In the genomic region with DNA sequence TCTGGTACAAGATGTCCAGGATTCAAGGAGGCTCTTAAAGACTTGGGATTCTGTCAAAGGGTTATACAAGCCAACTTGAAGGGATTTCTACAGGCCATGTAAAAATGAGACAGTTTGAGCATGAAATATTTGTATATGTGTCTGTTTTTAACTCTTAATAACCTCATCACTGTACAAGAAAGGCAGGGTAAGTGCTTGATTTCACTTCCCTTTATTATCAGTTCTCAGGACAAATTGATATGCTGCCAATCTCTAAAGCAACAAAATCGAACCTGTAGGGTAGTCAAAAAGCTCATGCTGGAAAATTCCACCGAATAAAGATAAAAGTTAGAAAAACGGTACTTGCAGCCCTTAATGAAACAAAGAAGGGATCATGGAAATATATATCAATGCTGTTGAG, we compare ENCODE assay signal across 20 cellular contexts. TPM values are rescaled to one million over a fixed set of nuclear protein-coding genes. Genes with fewer than 3 reads are reported as not detected.
DNase-seq lines count a peak whose midpoint lies in the region; ATAC-seq, FAIRE-seq and TF ChIP-seq lines count a peak whose summit lies in the region.
"Had no signal": no experiment of that assay in that cellular context is flagged by ENCODE, and none has a peak within 500 bp of the region (broad histone marks: within the 10 kb centered on the region; RNA-seq: fewer than 3 reads in every experiment).

No MANE protein-coding gene starts in this region.

- H3K4me3 ChIP-seq in RWPE2 (ENCODE audit: severe bottlenecking), result no peak overlapping the region
- no peak overlapping the region for H3K4me3 ChIP-seq in neural progenitor cell
- H3K4me3 ChIP-seq: GM23338 had no signal

- no peak overlapping the region for H2AFZ ChIP-seq in neural progenitor cell (replicated peaks)
- H2AFZ ChIP-seq: GM23338 had no signal

- no peak overlapping the region for H3K9ac ChIP-seq in neural progenitor cell

- no peak overlapping the region for H3K4me2 ChIP-seq in neural progenitor cell
- H3K4me2 ChIP-seq: GM23338 had no signal

- peak; percentile 23 for FAIRE-seq in GM12891 (lab: Jason Lieb, UNC)
- FAIRE-seq: H54 had no signal

- H3K27me3 ChIP-seq in RWPE2 (ENCODE audit: insufficient read depth, poor library complexity, severe bottlenecking) (no peaks in the 10 kb centered on the region), neural progenitor cell (no peaks in the 10 kb centered on the region)
- H3K27me3 ChIP-seq: BE2C had no signal

- H3K9me3 Mint-ChIP-seq in neural progenitor cell, result no peaks in the 10 kb centered on the region
- peaks cover 14% of the 10 kb centered on the region for H3K9me3 Mint-ChIP-seq in mesothelial cell of epicardium
- H3K9me3 Mint-ChIP-seq: CD4-positive, CD25-positive, alpha-beta regulatory T cell; CD8-positive, alpha-beta memory T cell; GM23338 had no signal

- no peaks in the 10 kb centered on the region for H4K20me1 ChIP-seq in neural progenitor cell (ENCODE audit: low read depth)

- TF ChIP-seq POLR2A in GM12891 (IDR thresholded peaks at IDR 0.05; ENCODE audit: low read depth, low read length), result no peak

- H3K4me1 ChIP-seq in RWPE2 (ENCODE audit: insufficient read depth, poor library complexity, severe bottlenecking) (peaks cover 42% of the 10 kb centered on the region), neural progenitor cell (peaks cover 32% of the 10 kb centered on the region)
- H3K4me1 ChIP-seq: BE2C had no signal

- H3K36me3 Mint-ChIP-seq in neural progenitor cell (peaks cover 37% of the 10 kb centered on the region), mesothelial cell of epicardium (peaks cover 60% of the 10 kb centered on the region)

- peaks cover 1% of the 10 kb centered on the region for H3K79me2 ChIP-seq in neural progenitor cell (ENCODE audit: low read depth)

- H3K27ac Mint-ChIP-seq in neural progenitor cell (no peak overlapping the region), mesothelial cell of epicardium (no peak overlapping the region)
- H3K27ac Mint-ChIP-seq: CD4-positive, CD25-positive, alpha-beta regulatory T cell; CD8-positive, alpha-beta memory T cell had no signal

- H3K4me1 Mint-ChIP-seq in neural progenitor cell (no peaks in the 10 kb centered on the region), mesothelial cell of epicardium (peaks cover 2% of the 10 kb centered on the region)
- H3K4me1 Mint-ChIP-seq: CD8-positive, alpha-beta memory T cell had no signal

- TF ChIP-seq CTCF in RWPE2 (IDR thresholded peaks at IDR 0.05; ENCODE audit: poor library complexity, severe bottlenecking), result no peak
- TF ChIP-seq CTCF in neural progenitor cell (IDR thresholded peaks at IDR 0.05), result no peak
- TF ChIP-seq CTCF in mesothelial cell of epicardium (IDR thresholded peaks at IDR 0.05; ENCODE audit: unreplicated experiment), result no peak

- DNase-seq in GM12891 (ENCODE audit: insufficient read length, low spot score), result no peak
- no peak for DNase-seq in RWPE2 (ENCODE audit: low spot score)
- DNase-seq in neural progenitor cell (ENCODE audit: low spot score), result no peak
- no peak for DNase-seq in stimulated activated CD4-positive, alpha-beta T cell treated with anti-CD3 and anti-CD28 coated beads, Interleukin-12 subunit alpha, Interleukin-12 subunit beta, amount 100 ng/mL, for 4 hours
- DNase-seq in mesothelial cell of epicardium (ENCODE audit: low spot score in 2 of 2, unreplicated experiment in 2 of 2), result no peak
- DNase-seq: ACHN; BE2C; C1 segment of cervical spinal cord; CD4-positive, CD25-positive, alpha-beta regulatory T cell; CD8-positive, alpha-beta memory T cell; COR-L47; DMS 273 treated with DMSO at 0.1 percent for 48 hours; DMS53; DND-41; EL; HCEC 1CT had no signal

- no peaks in the 10 kb centered on the region for H3K9me3 ChIP-seq in RWPE2 (ENCODE audit: severe bottlenecking)
- H3K9me3 ChIP-seq in neural progenitor cell (ENCODE audit: low read depth), result no peaks in the 10 kb centered on the region
- H3K9me3 ChIP-seq: BE2C had no signal

- peak; percentile 60 for ATAC-seq in GM18867 (IDR thresholded peaks at IDR 0.05; ENCODE audit: unreplicated experiment)
- ATAC-seq in RWPE2 (ENCODE audit: low read depth), result no peak
- ATAC-seq in GM21390 (IDR thresholded peaks at IDR 0.05; ENCODE audit: unreplicated experiment), result no peak
- ATAC-seq: GM23338 had no signal

- H3K27me3 Mint-ChIP-seq in neural progenitor cell (ENCODE audit: insufficient read depth, low read depth) (no peaks in the 10 kb centered on the region), mesothelial cell of epicardium (ENCODE audit: low read depth) (no peaks in the 10 kb centered on the region)
- H3K27me3 Mint-ChIP-seq: CD4-positive, CD25-positive, alpha-beta regulatory T cell; CD8-positive, alpha-beta memory T cell had no signal

- H3K4me3 Mint-ChIP-seq in neural progenitor cell, result no peak overlapping the region
- no peak overlapping the region for H3K4me3 Mint-ChIP-seq in mesothelial cell of epicardium
- H3K4me3 Mint-ChIP-seq: CD4-positive, CD25-positive, alpha-beta regulatory T cell; CD8-positive, alpha-beta memory T cell; GM23338 had no signal

- H3K36me3 ChIP-seq in RWPE2 (ENCODE audit: low read depth) (peaks cover 79% of the 10 kb centered on the region), neural progenitor cell (peaks cover 14% of the 10 kb centered on the region)

- peaks cover 27% of the 10 kb centered on the region for H3F3A ChIP-seq in neural progenitor cell (ENCODE audit: low read depth)

- H3K27ac ChIP-seq in RWPE2 (ENCODE audit: poor library complexity, severe bottlenecking), result peak overlapping the region; percentile 100
- peak overlapping the region; percentile 97 for H3K27ac ChIP-seq in neural progenitor cell

TF ChIP-seq in GM12891, 5 proteins besides CTCF, POLR2A, EP300 and RAD21:
- TF ChIP-seq SPI1 (IDR thresholded peaks at IDR 0.05; ENCODE audit: low read depth, low read length) (peak; percentile 79), POU2F2 (IDR thresholded peaks at IDR 0.05; ENCODE audit: low read depth, low read length) (no peak)

RNA-seq across cellular contexts. Expression of a gene that starts 14.1 kb away (rescaled TPM):
- 37.0 TPM for polyA plus RNA-seq in GM12891 (2012; ENCODE audit: low read depth, missing spikeins)
- total RNA-seq in neural progenitor cell (ENCODE audit: low replicate concordance), result 196 and 267 TPM in 2 replicates
- 54.5 to 59.8 TPM (median 59.7 TPM) in 3 replicates for total RNA-seq in mesothelial cell of epicardium
